ENCODE assay signal across 1 cellular context in the genomic region with DNA sequence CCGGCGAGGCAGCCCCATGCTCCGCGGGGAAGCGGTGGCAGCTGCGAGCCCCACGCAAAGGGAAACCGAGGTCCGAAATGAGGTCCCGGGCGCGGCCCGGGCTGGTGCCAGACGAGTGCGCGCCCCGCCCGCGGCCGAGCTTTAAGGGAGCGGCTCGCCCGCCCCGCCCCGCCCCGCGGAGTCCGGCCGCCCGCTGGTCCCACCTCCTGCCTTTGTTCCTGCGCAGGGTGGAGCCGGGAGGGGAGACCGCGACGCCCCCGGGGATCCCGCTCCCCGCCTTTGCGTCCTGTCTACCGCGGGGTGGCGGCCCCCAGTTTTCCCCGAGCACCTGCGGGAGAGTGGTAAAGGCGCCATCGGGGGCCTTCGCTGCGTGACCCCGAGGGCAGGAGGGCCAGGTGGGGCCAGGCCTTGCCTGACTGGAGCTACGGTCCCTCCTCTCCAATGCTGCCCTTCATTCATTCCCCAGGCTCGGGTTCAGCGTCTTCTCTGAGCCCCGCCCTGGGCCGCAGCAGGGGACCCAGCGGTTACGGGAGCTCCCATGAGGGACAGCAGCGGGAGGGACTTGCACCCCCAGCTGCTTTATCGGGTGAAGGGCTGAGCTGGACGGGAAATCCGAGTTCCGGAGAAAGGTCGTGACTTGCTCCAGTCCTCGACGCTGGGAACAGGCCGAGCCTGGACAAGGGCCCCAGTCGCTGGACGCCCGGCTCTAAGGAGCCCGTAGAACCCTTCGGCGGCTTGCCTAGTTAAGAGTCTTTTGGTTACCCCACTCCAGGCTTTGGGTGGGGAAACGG.
TF ChIP-seq lines count a peak whose summit lies in the region.

A gene with protein sequence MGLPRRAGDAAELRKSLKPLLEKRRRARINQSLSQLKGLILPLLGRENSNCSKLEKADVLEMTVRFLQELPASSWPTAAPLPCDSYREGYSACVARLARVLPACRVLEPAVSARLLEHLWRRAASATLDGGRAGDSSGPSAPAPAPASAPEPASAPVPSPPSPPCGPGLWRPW (minus strand): TSS at position 117 of the 791 bp plus-strand sequence. CDS start 99 bp downstream, at position 18.

TF ChIP-seq in endothelial cell of umbilical vein, 7 proteins besides CTCF, POLR2A, EP300 and RAD21:
- TF ChIP-seq JUN (IDR thresholded peaks at IDR 0.05; ENCODE audit: borderline replicate concordance, insufficient read depth, insufficient read length, low read depth) = no peak
- peak; percentile 56 for TF ChIP-seq POLR2AphosphoS5 (IDR thresholded peaks at IDR 0.05; ENCODE audit: insufficient read depth, low read depth, low read length)
- TF ChIP-seq GATA2 (IDR thresholded peaks at IDR 0.05; ENCODE audit: insufficient read depth, insufficient read length, low read depth, low read length) = peak; percentile 55
